In the genomic region with DNA sequence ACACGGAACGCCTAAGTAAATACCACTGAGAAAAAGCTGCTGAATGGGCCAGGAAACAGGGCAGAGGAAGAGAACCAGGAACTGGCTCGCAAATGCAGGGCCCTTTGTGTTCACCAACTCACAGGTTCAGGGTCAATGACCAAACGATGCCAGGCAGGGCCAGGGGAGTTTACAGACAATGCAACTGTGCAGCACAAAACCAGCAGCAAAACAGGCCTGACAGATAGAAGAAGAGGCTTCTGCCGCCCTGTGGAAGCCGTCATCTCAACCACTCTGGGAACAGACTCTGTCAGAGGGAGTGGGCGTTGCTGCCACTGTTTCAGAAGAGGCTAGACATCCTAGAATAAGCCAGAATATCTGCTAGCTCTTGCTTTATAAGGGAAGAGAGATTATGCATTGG, we compare ENCODE assay signal across 1 cellular context.
TF ChIP-seq lines count a peak whose summit lies in the region.

No MANE protein-coding gene starts in this region.

TF ChIP-seq in IMR-90, 13 proteins besides CTCF, POLR2A, EP300 and RAD21 (continued from another document):
- TF ChIP-seq USF2 (IDR thresholded peaks at IDR 0.05; ENCODE audit: low read depth, low read length), result no peak
- no peak for TF ChIP-seq CHD1 (IDR thresholded peaks at IDR 0.05; ENCODE audit: low read depth, low read length)
- no peak for TF ChIP-seq SMC3 (IDR thresholded peaks at IDR 0.05; ENCODE audit: low read depth, low read length)
- no peak for TF ChIP-seq FOS (IDR thresholded peaks at IDR 0.05; ENCODE audit: low read depth, low read length)
